Comparison of ENCODE assay signal across 17 cellular contexts in the genomic region with DNA sequence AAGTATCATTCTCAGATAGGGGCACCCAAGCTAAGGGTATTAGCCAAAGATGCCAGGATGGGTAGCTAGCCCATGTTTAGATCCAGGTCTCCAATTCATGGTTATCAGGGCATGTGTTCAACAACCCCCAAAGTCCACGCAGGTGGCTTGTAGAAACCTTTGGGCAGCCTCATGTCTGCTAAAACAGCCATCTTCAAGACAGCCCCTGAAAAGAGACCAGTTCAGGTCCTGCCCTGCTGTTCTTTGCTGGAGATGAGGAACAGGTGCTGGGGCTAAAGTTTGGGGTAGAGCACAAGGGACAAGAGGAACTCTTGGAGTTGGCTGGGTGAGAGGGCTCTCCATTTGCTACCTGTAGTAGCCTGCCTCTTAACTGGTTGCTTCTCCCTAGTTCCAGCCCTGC. TPM values are rescaled to one million over a fixed set of nuclear protein-coding genes. Genes with fewer than 3 reads are reported as not detected.
DNase-seq lines count a peak whose midpoint lies in the region; ATAC-seq and TF ChIP-seq lines count a peak whose summit lies in the region.
"Had no signal": no experiment of that assay in that cellular context is flagged by ENCODE, and none has a peak within 500 bp of the region (broad histone marks: within the 10 kb centered on the region; RNA-seq: fewer than 3 reads in every experiment).

No MANE protein-coding gene starts in this region.

- no peak for TF ChIP-seq CTCF in endothelial cell (IDR thresholded peaks at IDR 0.05; ENCODE audit: unreplicated experiment)

- POLR2A ChIA-PET in activated CD4-positive, alpha-beta memory T cell treated with anti-CD3 and anti-CD28 coated beads, Interleukin-2, amount 10 ng/mL, durations not matched to agents 7 days and 5 days (lab: Charles Lee) = interaction anchor here (1.0 to 21.6 kb wide), 4 partner anchors 4 to 30 kb away, joined by 3 to 1001 read pairs (median 313); a partner anchor contains a TSS

- no peaks in the 10 kb centered on the region for H3K27me3 Mint-ChIP-seq in activated T-cell treated with anti-CD3 and anti-CD28 coated beads, Interleukin-2, amount 50 U/mL, for 24 hours
- H3K27me3 Mint-ChIP-seq in activated CD4-positive, alpha-beta memory T cell treated with anti-CD3 and anti-CD28 coated beads, Interleukin-2, amount 10 ng/mL, durations not matched to agents 7 days and 5 days = no peaks in the 10 kb centered on the region
- H3K27me3 Mint-ChIP-seq in effector memory CD8-positive, alpha-beta T cell = no peaks in the 10 kb centered on the region
- no peaks in the 10 kb centered on the region for H3K27me3 Mint-ChIP-seq in stimulated activated memory B cell treated with anti-CD40 and anti-IgM and Interleukin-4, amounts not matched to agents 10 μg/mL and 1 μg/mL and 100 μg/mL, for 72 hours
- peaks cover 9% of the 10 kb centered on the region for H3K27me3 Mint-ChIP-seq in endothelial cell (ENCODE audit: unreplicated experiment)

- H3K27ac Mint-ChIP-seq in activated T-cell treated with anti-CD3 and anti-CD28 coated beads, Interleukin-2, amount 50 U/mL, for 24 hours = peak overlapping the region; percentile 93
- H3K27ac Mint-ChIP-seq in activated CD4-positive, alpha-beta memory T cell treated with anti-CD3 and anti-CD28 coated beads, Interleukin-2, amount 10 ng/mL, durations not matched to agents 7 days and 5 days = peak overlapping the region; percentile 91
- peak overlapping the region; percentile 35 to 94 for H3K27ac Mint-ChIP-seq in effector memory CD8-positive, alpha-beta T cell
- peak overlapping the region; percentile 93 for H3K27ac Mint-ChIP-seq in stimulated activated memory B cell treated with anti-CD40 and anti-IgM and Interleukin-4, amounts not matched to agents 10 μg/mL and 1 μg/mL and 100 μg/mL, for 72 hours
- no peak overlapping the region for H3K27ac Mint-ChIP-seq in endothelial cell (ENCODE audit: unreplicated experiment)

- ATAC-seq in effector memory CD8-positive, alpha-beta T cell (replicated peaks) = no peak
- ATAC-seq in stimulated activated memory B cell treated with anti-CD40 and anti-IgM and Interleukin-4, amounts not matched to agents 10 μg/mL and 1 μg/mL and 100 μg/mL, for 72 hours = no peak
- no peak for ATAC-seq in HG03469 (IDR thresholded peaks at IDR 0.05; ENCODE audit: unreplicated experiment)
- no peak for ATAC-seq in HG03521 (IDR thresholded peaks at IDR 0.05; ENCODE audit: unreplicated experiment)

- H3K4me1 Mint-ChIP-seq in activated T-cell treated with anti-CD3 and anti-CD28 coated beads, Interleukin-2, amount 50 U/mL, for 24 hours (ENCODE audit: low read depth) = peaks cover 88% of the 10 kb centered on the region
- H3K4me1 Mint-ChIP-seq in activated CD4-positive, alpha-beta memory T cell treated with anti-CD3 and anti-CD28 coated beads, Interleukin-2, amount 10 ng/mL, durations not matched to agents 7 days and 5 days = peaks cover 73% of the 10 kb centered on the region
- peaks cover 65 to 67% of the 10 kb centered on the region in 2 donors for H3K4me1 Mint-ChIP-seq in effector memory CD8-positive, alpha-beta T cell (ENCODE audit: low read depth in 2 of 2)
- H3K4me1 Mint-ChIP-seq in stimulated activated memory B cell treated with anti-CD40 and anti-IgM and Interleukin-4, amounts not matched to agents 10 μg/mL and 1 μg/mL and 100 μg/mL, for 72 hours = peaks cover 76% of the 10 kb centered on the region
- peaks cover 19% of the 10 kb centered on the region for H3K4me1 Mint-ChIP-seq in endothelial cell (ENCODE audit: unreplicated experiment)
- H3K4me1 Mint-ChIP-seq: nephron had no signal

- CTCF ChIA-PET in activated CD4-positive, alpha-beta memory T cell treated with anti-CD3 and anti-CD28 coated beads, Interleukin-2, amount 10 ng/mL, durations not matched to agents 7 days and 5 days (lab: Charles Lee) = interaction anchor here (0.7 to 4.5 kb wide), 3 partner anchors 10 to 89 kb away, joined by 3 to 53 read pairs (median 9); a partner anchor contains a TSS

- peaks cover 91% of the 10 kb centered on the region for H3K36me3 Mint-ChIP-seq in activated T-cell treated with anti-CD3 and anti-CD28 coated beads, Interleukin-2, amount 50 U/mL, for 24 hours (ENCODE audit: low read depth)
- peaks cover 83% of the 10 kb centered on the region for H3K36me3 Mint-ChIP-seq in activated CD4-positive, alpha-beta memory T cell treated with anti-CD3 and anti-CD28 coated beads, Interleukin-2, amount 10 ng/mL, durations not matched to agents 7 days and 5 days (ENCODE audit: low read depth)
- H3K36me3 Mint-ChIP-seq in effector memory CD8-positive, alpha-beta T cell (ENCODE audit: insufficient read depth) = peaks cover 80% of the 10 kb centered on the region
- peaks cover 47% of the 10 kb centered on the region for H3K36me3 Mint-ChIP-seq in stimulated activated memory B cell treated with anti-CD40 and anti-IgM and Interleukin-4, amounts not matched to agents 10 μg/mL and 1 μg/mL and 100 μg/mL, for 72 hours
- H3K36me3 Mint-ChIP-seq in endothelial cell (ENCODE audit: low read depth, unreplicated experiment) = peaks cover 26% of the 10 kb centered on the region

- no peaks in the 10 kb centered on the region for H3K9me3 Mint-ChIP-seq in activated T-cell treated with anti-CD3 and anti-CD28 coated beads, Interleukin-2, amount 50 U/mL, for 24 hours
- H3K9me3 Mint-ChIP-seq in activated CD4-positive, alpha-beta memory T cell treated with anti-CD3 and anti-CD28 coated beads, Interleukin-2, amount 10 ng/mL, durations not matched to agents 7 days and 5 days = no peaks in the 10 kb centered on the region
- no peaks in the 10 kb centered on the region for H3K9me3 Mint-ChIP-seq in effector memory CD8-positive, alpha-beta T cell
- H3K9me3 Mint-ChIP-seq in stimulated activated memory B cell treated with anti-CD40 and anti-IgM and Interleukin-4, amounts not matched to agents 10 μg/mL and 1 μg/mL and 100 μg/mL, for 72 hours = no peaks in the 10 kb centered on the region
- H3K9me3 Mint-ChIP-seq in endothelial cell (ENCODE audit: unreplicated experiment) = no peaks in the 10 kb centered on the region
- H3K9me3 Mint-ChIP-seq: nephron had no signal

- peak; percentile 32 for DNase-seq in activated T-cell treated with anti-CD3 and anti-CD28 coated beads, Interleukin-2, amount 50 U/mL, for 24 hours
- DNase-seq in activated T-cell treated with anti-CD3 and anti-CD28 coated beads for 4 hours (no peak), endothelial cell (ENCODE audit: low spot score) (no peak)
- no peak for DNase-seq in activated CD4-positive, alpha-beta memory T cell treated with anti-CD3 and anti-CD28 coated beads, Interleukin-2, amount 10 ng/mL, durations not matched to agents 7 days and 5 days
- no peak for DNase-seq in effector memory CD8-positive, alpha-beta T cell
- DNase-seq: amniotic stem cell, Caco-2, GM23248, NCI-H1105, NCI-H774, retina had no signal

- H3K4me3 Mint-ChIP-seq in activated T-cell treated with anti-CD3 and anti-CD28 coated beads, Interleukin-2, amount 50 U/mL, for 24 hours = no peak overlapping the region
- peak overlapping the region; percentile 21 for H3K4me3 Mint-ChIP-seq in activated CD4-positive, alpha-beta memory T cell treated with anti-CD3 and anti-CD28 coated beads, Interleukin-2, amount 10 ng/mL, durations not matched to agents 7 days and 5 days
- H3K4me3 Mint-ChIP-seq in effector memory CD8-positive, alpha-beta T cell = peak overlapping the region in 1 of 2 donors; percentile 11
- no peak overlapping the region for H3K4me3 Mint-ChIP-seq in stimulated activated memory B cell treated with anti-CD40 and anti-IgM and Interleukin-4, amounts not matched to agents 10 μg/mL and 1 μg/mL and 100 μg/mL, for 72 hours
- no peak overlapping the region for H3K4me3 Mint-ChIP-seq in endothelial cell (ENCODE audit: unreplicated experiment)
- H3K4me3 Mint-ChIP-seq: nephron had no signal

RNA-seq across cellular contexts. Expression of a gene that starts 4.6 kb away (rescaled TPM):
- total RNA-seq in activated CD4-positive, alpha-beta memory T cell treated with anti-CD3 and anti-CD28 coated beads, Interleukin-2, amount 10 ng/mL, durations not matched to agents 7 days and 5 days = 100 to 1,000 TPM; 123 to 124 TPM
- 15.0 TPM for total RNA-seq in endothelial cell (ENCODE audit: unreplicated experiment)

RNA-seq across cellular contexts. Expression of a gene that starts 11.2 kb away (rescaled TPM):
- total RNA-seq in activated CD4-positive, alpha-beta memory T cell treated with anti-CD3 and anti-CD28 coated beads, Interleukin-2, amount 10 ng/mL, durations not matched to agents 7 days and 5 days = 100 to 1,000 TPM; 118 to 119 TPM
- total RNA-seq in endothelial cell (ENCODE audit: unreplicated experiment) = 85.3 TPM

RNA-seq across cellular contexts. Expression of a gene that starts 24.7 kb away (rescaled TPM):
- total RNA-seq in activated CD4-positive, alpha-beta memory T cell treated with anti-CD3 and anti-CD28 coated beads, Interleukin-2, amount 10 ng/mL, durations not matched to agents 7 days and 5 days = under 1 TPM; 0.55 to 0.83 TPM
- total RNA-seq in endothelial cell (ENCODE audit: unreplicated experiment) = not detected
- total RNA-seq: Caco-2, GM23248, liver, subcutaneous adipose tissue had no signal

RNA-seq across cellular contexts. Expression of a gene that starts 28.3 kb away (rescaled TPM):
- 100 to 1,000 TPM; 131 TPM for total RNA-seq in activated CD4-positive, alpha-beta memory T cell treated with anti-CD3 and anti-CD28 coated beads, Interleukin-2, amount 10 ng/mL, durations not matched to agents 7 days and 5 days
- 72.3 TPM for total RNA-seq in endothelial cell (ENCODE audit: unreplicated experiment)

RNA-seq across cellular contexts. Expression of a gene that starts 37.5 kb away (rescaled TPM):
- 10 to 100 TPM; 33.2 to 35.3 TPM for total RNA-seq in activated CD4-positive, alpha-beta memory T cell treated with anti-CD3 and anti-CD28 coated beads, Interleukin-2, amount 10 ng/mL, durations not matched to agents 7 days and 5 days
- total RNA-seq in endothelial cell (ENCODE audit: unreplicated experiment) = 22.4 TPM
